1 cellular context compared by ENCODE assay signal in genomic region chr12:15629108-15629507, GRCh38.
TF ChIP-seq lines count a peak whose summit lies in the region.

No MANE protein-coding gene starts in this region.

TF ChIP-seq in HepG2, 621 proteins besides CTCF, POLR2A, EP300 and RAD21 (continued from another document and continues in another):
- TF ChIP-seq ZNF609 (CRISPR knock-in tag; IDR thresholded peaks at IDR 0.05; ENCODE audit: borderline replicate concordance) (no peak), RXRB (CRISPR knock-in tag; IDR thresholded peaks at IDR 0.05; ENCODE audit: borderline replicate concordance) (peak; percentile 83), HMG20A (CRISPR knock-in tag; IDR thresholded peaks at IDR 0.05; ENCODE audit: borderline replicate concordance) (peak; percentile 85; the same call in 1 of the 2 replicates), ETV5 (CRISPR knock-in tag; IDR thresholded peaks at IDR 0.05; ENCODE audit: borderline replicate concordance) (peak; percentile 23; the same call in 1 of the 2 replicates), MED1 (CRISPR knock-in tag; IDR thresholded peaks at IDR 0.05) (peak; percentile 86), ZNF639 (CRISPR knock-in tag; conservative IDR thresholded peaks at IDR 0.05) (no peak), SOX6 (IDR thresholded peaks at IDR 0.05) (no peak), SOX6 (CRISPR knock-in tag; IDR thresholded peaks at IDR 0.05) (peak; percentile 82), HDAC2 (CRISPR knock-in tag; IDR thresholded peaks at IDR 0.05) (peak; percentile 77), ZNF274 (CRISPR knock-in tag; IDR thresholded peaks at IDR 0.05) (no peak), ZNF34 (CRISPR knock-in tag; IDR thresholded peaks at IDR 0.05; ENCODE audit: borderline replicate concordance) (no peak), HES4 (CRISPR knock-in tag; IDR thresholded peaks at IDR 0.05; ENCODE audit: borderline replicate concordance) (no peak), ZC3H13 (CRISPR knock-in tag; IDR thresholded peaks at IDR 0.05) (no peak), NCOA1 (CRISPR knock-in tag; IDR thresholded peaks at IDR 0.05) (no peak), ZFYVE20 (CRISPR knock-in tag; IDR thresholded peaks at IDR 0.05; ENCODE audit: borderline replicate concordance, low read depth) (no peak), RCOR2 (CRISPR knock-in tag; IDR thresholded peaks at IDR 0.05) (peak; percentile 70; the same call in 1 of the 2 replicates), NCOA2 (CRISPR knock-in tag; IDR thresholded peaks at IDR 0.05) (peak; percentile 80), ZZZ3 (CRISPR knock-in tag; IDR thresholded peaks at IDR 0.05; ENCODE audit: borderline replicate concordance) (no peak), ASH2L (IDR thresholded peaks at IDR 0.05; ENCODE audit: insufficient read length, low read depth, low read length) (peak; percentile 87), ZNF709 (CRISPR knock-in tag; IDR thresholded peaks at IDR 0.05) (no peak), CREM (IDR thresholded peaks at IDR 0.05) (peak; percentile 74), CREM (CRISPR knock-in tag; IDR thresholded peaks at IDR 0.05) (no peak), SRF (IDR thresholded peaks at IDR 0.05; ENCODE audit: low read depth, low read length) (no peak), NR2F1 (CRISPR knock-in tag; IDR thresholded peaks at IDR 0.05) (peak in 1 of 2 experiments; percentile 48; a peak in 2 of 4 replicates), ZNF354B (CRISPR knock-in tag; IDR thresholded peaks at IDR 0.05) (no peak), ZNF382 (CRISPR knock-in tag; IDR thresholded peaks at IDR 0.05; ENCODE audit: borderline replicate concordance) (no peak), ATAD3A (CRISPR knock-in tag; IDR thresholded peaks at IDR 0.05) (no peak), ZNF800 (CRISPR knock-in tag; IDR thresholded peaks at IDR 0.05) (no peak), ZBTB3 (CRISPR knock-in tag; IDR thresholded peaks at IDR 0.05; ENCODE audit: borderline replicate concordance, low read depth) (no peak), ZNF564 (CRISPR knock-in tag; IDR thresholded peaks at IDR 0.05) (no peak), CEBPG (CRISPR knock-in tag; IDR thresholded peaks at IDR 0.05) (0 out of 2 replicates have a peak, but pooled peaks have one; percentile 30), ZBTB25 (CRISPR knock-in tag; IDR thresholded peaks at IDR 0.05) (no peak; the same call in 1 of the 2 replicates), GATA4 (IDR thresholded peaks at IDR 0.05; ENCODE audit: borderline replicate concordance, low read depth) (no peak), ZFP62 (CRISPR knock-in tag; IDR thresholded peaks at IDR 0.05) (no peak), ATF3 (CRISPR knock-in tag; IDR thresholded peaks at IDR 0.05) (peak; percentile 60; the same call in 1 of the 2 replicates), EED (CRISPR knock-in tag; IDR thresholded peaks at IDR 0.05) (no peak), SMAD9 (CRISPR knock-in tag; IDR thresholded peaks at IDR 0.05) (no peak)
- TF ChIP-seq, protein P1, sequence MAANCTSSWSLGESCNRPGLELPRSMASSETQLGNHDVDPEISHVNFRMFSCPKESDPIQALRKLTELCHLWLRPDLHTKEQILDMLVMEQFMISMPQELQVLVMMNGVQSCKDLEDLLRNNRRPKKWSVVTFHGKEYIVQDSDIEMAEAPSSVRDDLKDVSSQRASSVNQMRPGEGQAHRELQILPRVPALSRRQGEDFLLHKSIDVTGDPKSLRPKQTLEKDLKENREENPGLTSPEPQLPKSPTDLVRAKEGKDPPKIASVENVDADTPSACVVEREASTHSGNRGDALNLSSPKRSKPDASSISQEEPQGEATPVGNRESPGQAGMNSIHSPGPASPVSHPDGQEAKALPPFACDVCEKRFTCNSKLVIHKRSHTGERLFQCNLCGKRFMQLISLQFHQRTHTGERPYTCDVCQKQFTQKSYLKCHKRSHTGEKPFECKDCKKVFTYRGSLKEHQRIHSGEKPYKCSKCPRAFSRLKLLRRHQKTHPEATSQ (CRISPR knock-in tag; IDR thresholded peaks at IDR 0.05; ENCODE audit: borderline replicate concordance): peak; percentile 34; the same call in 1 of the 2 replicates
- TF ChIP-seq, protein P2, sequence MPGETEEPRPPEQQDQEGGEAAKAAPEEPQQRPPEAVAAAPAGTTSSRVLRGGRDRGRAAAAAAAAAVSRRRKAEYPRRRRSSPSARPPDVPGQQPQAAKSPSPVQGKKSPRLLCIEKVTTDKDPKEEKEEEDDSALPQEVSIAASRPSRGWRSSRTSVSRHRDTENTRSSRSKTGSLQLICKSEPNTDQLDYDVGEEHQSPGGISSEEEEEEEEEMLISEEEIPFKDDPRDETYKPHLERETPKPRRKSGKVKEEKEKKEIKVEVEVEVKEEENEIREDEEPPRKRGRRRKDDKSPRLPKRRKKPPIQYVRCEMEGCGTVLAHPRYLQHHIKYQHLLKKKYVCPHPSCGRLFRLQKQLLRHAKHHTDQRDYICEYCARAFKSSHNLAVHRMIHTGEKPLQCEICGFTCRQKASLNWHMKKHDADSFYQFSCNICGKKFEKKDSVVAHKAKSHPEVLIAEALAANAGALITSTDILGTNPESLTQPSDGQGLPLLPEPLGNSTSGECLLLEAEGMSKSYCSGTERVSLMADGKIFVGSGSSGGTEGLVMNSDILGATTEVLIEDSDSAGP (CRISPR knock-in tag; IDR thresholded peaks at IDR 0.05; ENCODE audit: borderline replicate concordance): no peak
- TF ChIP-seq, protein P3, sequence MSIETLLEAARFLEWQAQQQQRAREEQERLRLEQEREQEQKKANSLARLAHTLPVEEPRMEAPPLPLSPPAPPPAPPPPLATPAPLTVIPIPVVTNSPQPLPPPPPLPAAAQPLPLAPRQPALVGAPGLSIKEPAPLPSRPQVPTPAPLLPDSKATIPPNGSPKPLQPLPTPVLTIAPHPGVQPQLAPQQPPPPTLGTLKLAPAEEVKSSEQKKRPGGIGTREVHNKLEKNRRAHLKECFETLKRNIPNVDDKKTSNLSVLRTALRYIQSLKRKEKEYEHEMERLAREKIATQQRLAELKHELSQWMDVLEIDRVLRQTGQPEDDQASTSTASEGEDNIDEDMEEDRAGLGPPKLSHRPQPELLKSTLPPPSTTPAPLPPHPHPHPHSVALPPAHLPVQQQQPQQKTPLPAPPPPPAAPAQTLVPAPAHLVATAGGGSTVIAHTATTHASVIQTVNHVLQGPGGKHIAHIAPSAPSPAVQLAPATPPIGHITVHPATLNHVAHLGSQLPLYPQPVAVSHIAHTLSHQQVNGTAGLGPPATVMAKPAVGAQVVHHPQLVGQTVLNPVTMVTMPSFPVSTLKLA (IDR thresholded peaks at IDR 0.05): no peak
- TF ChIP-seq, protein P4, sequence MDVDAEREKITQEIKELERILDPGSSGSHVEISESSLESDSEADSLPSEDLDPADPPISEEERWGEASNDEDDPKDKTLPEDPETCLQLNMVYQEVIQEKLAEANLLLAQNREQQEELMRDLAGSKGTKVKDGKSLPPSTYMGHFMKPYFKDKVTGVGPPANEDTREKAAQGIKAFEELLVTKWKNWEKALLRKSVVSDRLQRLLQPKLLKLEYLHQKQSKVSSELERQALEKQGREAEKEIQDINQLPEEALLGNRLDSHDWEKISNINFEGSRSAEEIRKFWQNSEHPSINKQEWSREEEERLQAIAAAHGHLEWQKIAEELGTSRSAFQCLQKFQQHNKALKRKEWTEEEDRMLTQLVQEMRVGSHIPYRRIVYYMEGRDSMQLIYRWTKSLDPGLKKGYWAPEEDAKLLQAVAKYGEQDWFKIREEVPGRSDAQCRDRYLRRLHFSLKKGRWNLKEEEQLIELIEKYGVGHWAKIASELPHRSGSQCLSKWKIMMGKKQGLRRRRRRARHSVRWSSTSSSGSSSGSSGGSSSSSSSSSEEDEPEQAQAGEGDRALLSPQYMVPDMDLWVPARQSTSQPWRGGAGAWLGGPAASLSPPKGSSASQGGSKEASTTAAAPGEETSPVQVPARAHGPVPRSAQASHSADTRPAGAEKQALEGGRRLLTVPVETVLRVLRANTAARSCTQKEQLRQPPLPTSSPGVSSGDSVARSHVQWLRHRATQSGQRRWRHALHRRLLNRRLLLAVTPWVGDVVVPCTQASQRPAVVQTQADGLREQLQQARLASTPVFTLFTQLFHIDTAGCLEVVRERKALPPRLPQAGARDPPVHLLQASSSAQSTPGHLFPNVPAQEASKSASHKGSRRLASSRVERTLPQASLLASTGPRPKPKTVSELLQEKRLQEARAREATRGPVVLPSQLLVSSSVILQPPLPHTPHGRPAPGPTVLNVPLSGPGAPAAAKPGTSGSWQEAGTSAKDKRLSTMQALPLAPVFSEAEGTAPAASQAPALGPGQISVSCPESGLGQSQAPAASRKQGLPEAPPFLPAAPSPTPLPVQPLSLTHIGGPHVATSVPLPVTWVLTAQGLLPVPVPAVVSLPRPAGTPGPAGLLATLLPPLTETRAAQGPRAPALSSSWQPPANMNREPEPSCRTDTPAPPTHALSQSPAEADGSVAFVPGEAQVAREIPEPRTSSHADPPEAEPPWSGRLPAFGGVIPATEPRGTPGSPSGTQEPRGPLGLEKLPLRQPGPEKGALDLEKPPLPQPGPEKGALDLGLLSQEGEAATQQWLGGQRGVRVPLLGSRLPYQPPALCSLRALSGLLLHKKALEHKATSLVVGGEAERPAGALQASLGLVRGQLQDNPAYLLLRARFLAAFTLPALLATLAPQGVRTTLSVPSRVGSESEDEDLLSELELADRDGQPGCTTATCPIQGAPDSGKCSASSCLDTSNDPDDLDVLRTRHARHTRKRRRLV (CRISPR knock-in tag; IDR thresholded peaks at IDR 0.05): no peak
